In genomic region chr13:106515635-106516254, GRCh38 we compare ENCODE assay signal across 14 cellular contexts.
"Had no signal": no experiment of that assay in that cellular context is flagged by ENCODE, and none has a peak within 500 bp of the region (broad histone marks: within the 10 kb centered on the region; RNA-seq: fewer than 3 reads in every experiment).

No MANE protein-coding gene starts in this region.

- H3K36me3 ChIP-seq: colonic mucosa had no signal

- H3K4me1 ChIP-seq: colonic mucosa had no signal

- H3K27ac ChIP-seq: colonic mucosa, esophagus muscularis mucosa, tibial artery, vagina had no signal

- DNase-seq: activated CD4-positive, alpha-beta T cell treated with anti-CD3 and anti-CD28 coated beads, Interleukin-2, amount 50 U/mL, for 4 hours; activated naive CD4-positive, alpha-beta T cell treated with anti-CD3 and anti-CD28 coated beads for 36 hours; activated T-cell treated with anti-CD3 and anti-CD28 coated beads for 4 hours; caudate nucleus; colonic mucosa; kidney; retina; stimulated activated CD4-positive, alpha-beta T cell treated with anti-CD3 and anti-CD28 coated beads, Interleukin-2, amount 100 ng/mL, for 48 hours; stimulated activated naive B cell treated with anti-CD40 and anti-IgM and Interleukin-4, amounts not matched to agents 10 μg/mL and 1 μg/mL and 100 μg/mL, for 72 hours; tibial artery had no signal

- H3K4me1 Mint-ChIP-seq: activated T-helper 17 cell treated with anti-CD3 and anti-CD28 coated beads, Interleukin-2, amount 50 U/mL, for 72 hours; stimulated activated naive B cell treated with anti-CD40 and anti-IgM and Interleukin-4, amounts not matched to agents 10 μg/mL and 1 μg/mL and 100 μg/mL, for 72 hours had no signal

- H3K4me3 ChIP-seq: colonic mucosa, esophagus muscularis mucosa, tibial artery, vagina had no signal

- ATAC-seq: activated CD4-positive, CD25-positive, alpha-beta regulatory T cell treated with anti-CD3 and anti-CD28 coated beads, Interleukin-2, amount 50 U/mL, for 24 hours; activated T-helper 17 cell treated with anti-CD3 and anti-CD28 coated beads, Interleukin-2, amount 50 U/mL, for 72 hours; stimulated activated naive B cell treated with anti-CD40 and anti-IgM and Interleukin-4, amounts not matched to agents 10 μg/mL and 1 μg/mL and 100 μg/mL, for 72 hours had no signal

- FAIRE-seq: kidney had no signal

- H3K9me3 ChIP-seq: colonic mucosa, esophagus muscularis mucosa, tibial artery, vagina had no signal

- H3K36me3 Mint-ChIP-seq: stimulated activated naive B cell treated with anti-CD40 and anti-IgM and Interleukin-4, amounts not matched to agents 10 μg/mL and 1 μg/mL and 100 μg/mL, for 72 hours had no signal

- H3K9me3 Mint-ChIP-seq: activated naive CD4-positive, alpha-beta T cell treated with anti-CD3 and anti-CD28 coated beads for 36 hours; activated T-helper 17 cell treated with anti-CD3 and anti-CD28 coated beads, Interleukin-2, amount 50 U/mL, for 72 hours; stimulated activated naive B cell treated with anti-CD40 and anti-IgM and Interleukin-4, amounts not matched to agents 10 μg/mL and 1 μg/mL and 100 μg/mL, for 72 hours had no signal

- H3K4me3 Mint-ChIP-seq: activated naive CD4-positive, alpha-beta T cell treated with anti-CD3 and anti-CD28 coated beads for 36 hours; activated T-helper 17 cell treated with anti-CD3 and anti-CD28 coated beads, Interleukin-2, amount 50 U/mL, for 72 hours; stimulated activated naive B cell treated with anti-CD40 and anti-IgM and Interleukin-4, amounts not matched to agents 10 μg/mL and 1 μg/mL and 100 μg/mL, for 72 hours had no signal

- H3K27me3 ChIP-seq: colonic mucosa, esophagus muscularis mucosa, tibial artery, vagina had no signal

- H3K27ac Mint-ChIP-seq: activated naive CD4-positive, alpha-beta T cell treated with anti-CD3 and anti-CD28 coated beads for 36 hours; activated T-helper 17 cell treated with anti-CD3 and anti-CD28 coated beads, Interleukin-2, amount 50 U/mL, for 72 hours; stimulated activated naive B cell treated with anti-CD40 and anti-IgM and Interleukin-4, amounts not matched to agents 10 μg/mL and 1 μg/mL and 100 μg/mL, for 72 hours had no signal
